Comparison of ENCODE assay signal across 8 cellular contexts in genomic region chr17:46580082-46580481, GRCh38. TPM values are rescaled to one million over a fixed set of nuclear protein-coding genes. Genes with fewer than 3 reads are reported as not detected.
DNase-seq lines count a peak whose midpoint lies in the region; ATAC-seq and TF ChIP-seq lines count a peak whose summit lies in the region.
"Not testable (repeated sequence)": the region's sequence is repeated elsewhere in the genome, so short reads cannot be mapped to it uniquely, and the experiment has no call there.

No MANE protein-coding gene starts in this region.

- H3K9me3 Mint-ChIP-seq in activated CD4-positive, alpha-beta memory T cell treated with anti-CD3 and anti-CD28 coated beads, Interleukin-2, amount 10 ng/mL, durations not matched to agents 7 days and 5 days; chondrocyte (ENCODE audit: low read depth); stimulated activated memory B cell treated with anti-CD40 and anti-IgM and Interleukin-4, amounts not matched to agents 10 μg/mL and 1 μg/mL and 100 μg/mL, for 72 hours: not testable (repeated sequence)

- peak overlapping the region; percentile 56 for H3K4me2 ChIP-seq in hepatocyte
- not testable (repeated sequence) for H3K4me2 ChIP-seq in neuronal stem cell (ENCODE audit: insufficient read depth, low read length, poor library complexity, severe bottlenecking)

- POLR2A ChIA-PET in activated CD4-positive, alpha-beta memory T cell treated with anti-CD3 and anti-CD28 coated beads, Interleukin-2, amount 10 ng/mL, durations not matched to agents 7 days and 5 days (lab: Charles Lee) = not testable (repeated sequence)

- not testable (repeated sequence) for H3K4me1 Mint-ChIP-seq in activated CD4-positive, alpha-beta memory T cell treated with anti-CD3 and anti-CD28 coated beads, Interleukin-2, amount 10 ng/mL, durations not matched to agents 7 days and 5 days; chondrocyte (ENCODE audit: low read depth); stimulated activated memory B cell treated with anti-CD40 and anti-IgM and Interleukin-4, amounts not matched to agents 10 μg/mL and 1 μg/mL and 100 μg/mL, for 72 hours

- not testable (repeated sequence) for H4K20me1 ChIP-seq in hepatocyte (ENCODE audit: insufficient read depth, poor library complexity, severe bottlenecking)

- not testable (repeated sequence) for H3K79me1 ChIP-seq in neuronal stem cell (ENCODE audit: low read depth, low read length)

- not testable (repeated sequence) for H3K4me1 ChIP-seq in BE2C; hepatocyte (ENCODE audit: insufficient read depth); neuronal stem cell (ENCODE audit: control insufficient read depth in 2 of 2, insufficient read depth in 1 of 2, low read depth in 1 of 2, low read length in 2 of 2)

- not testable (repeated sequence) for H2BK15ac ChIP-seq in neuronal stem cell (ENCODE audit: low read length)

- TF ChIP-seq CTCF in BE2C (IDR thresholded peaks at IDR 0.05; ENCODE audit: low read depth, low read length); chondrocyte (IDR thresholded peaks at IDR 0.05); hepatocyte (IDR thresholded peaks at IDR 0.05; ENCODE audit: poor library complexity): not testable (repeated sequence)

- H3K18ac ChIP-seq in neuronal stem cell (ENCODE audit: low read length) = not testable (repeated sequence)

- not testable (repeated sequence) for H3K23ac ChIP-seq in neuronal stem cell (ENCODE audit: low read depth, low read length, poor library complexity)

- not testable (repeated sequence) for H4K8ac ChIP-seq in neuronal stem cell (ENCODE audit: low read depth, low read length)

- H3K27me3 ChIP-seq in BE2C; hepatocyte; neuronal stem cell (ENCODE audit: control insufficient read depth in 3 of 3, insufficient read depth in 3 of 3, low read depth in 1 of 3, low read length in 3 of 3): not testable (repeated sequence)

- H2AK5ac ChIP-seq in neuronal stem cell (ENCODE audit: low read depth, low read length) = not testable (repeated sequence)

- DNase-seq in BE2C; activated CD4-positive, alpha-beta memory T cell treated with anti-CD3 and anti-CD28 coated beads, Interleukin-2, amount 10 ng/mL, durations not matched to agents 7 days and 5 days; chondrocyte (ENCODE audit: low spot score); hepatocyte (ENCODE audit: low spot score); neuronal stem cell (ENCODE audit: low spot score): not testable (repeated sequence)

- not testable (repeated sequence) for H3K27me3 Mint-ChIP-seq in activated CD4-positive, alpha-beta memory T cell treated with anti-CD3 and anti-CD28 coated beads, Interleukin-2, amount 10 ng/mL, durations not matched to agents 7 days and 5 days; chondrocyte (ENCODE audit: low read depth); stimulated activated memory B cell treated with anti-CD40 and anti-IgM and Interleukin-4, amounts not matched to agents 10 μg/mL and 1 μg/mL and 100 μg/mL, for 72 hours

- H3K36me3 ChIP-seq in BE2C; KOPT-K1 (ENCODE audit: insufficient read depth, low read length); hepatocyte (replicated peaks; ENCODE audit: insufficient read depth, low read depth); neuronal stem cell (replicated peaks in 1 of 2; ENCODE audit: control insufficient read depth in 2 of 2, insufficient read depth in 2 of 2, low read length in 2 of 2): not testable (repeated sequence)

- not testable (repeated sequence) for H2AFZ ChIP-seq in hepatocyte
- H2AFZ ChIP-seq in neuronal stem cell (ENCODE audit: low read length) = peak overlapping the region; percentile 73

- peak overlapping the region; percentile 16 for H3K4me3 ChIP-seq in BE2C (ENCODE audit: low read depth, low read length)
- H3K4me3 ChIP-seq in hepatocyte; neuronal stem cell (ENCODE audit: low read length in 2 of 2): not testable (repeated sequence)

- H3K4ac ChIP-seq in neuronal stem cell (ENCODE audit: low read length) = not testable (repeated sequence)

- H3K9me2 ChIP-seq in hepatocyte (replicated peaks; ENCODE audit: insufficient read depth) = not testable (repeated sequence)

- CTCF ChIA-PET in activated CD4-positive, alpha-beta memory T cell treated with anti-CD3 and anti-CD28 coated beads, Interleukin-2, amount 10 ng/mL, durations not matched to agents 7 days and 5 days (lab: Charles Lee) = not testable (repeated sequence)

- H2BK12ac ChIP-seq in neuronal stem cell (ENCODE audit: low read length) = not testable (repeated sequence)

- peak overlapping the region; percentile 51 for H3K4me3 Mint-ChIP-seq in activated CD4-positive, alpha-beta memory T cell treated with anti-CD3 and anti-CD28 coated beads, Interleukin-2, amount 10 ng/mL, durations not matched to agents 7 days and 5 days
- H3K4me3 Mint-ChIP-seq in chondrocyte (ENCODE audit: unreplicated experiment) = peak overlapping the region; percentile 59
- peak overlapping the region; percentile 54 for H3K4me3 Mint-ChIP-seq in stimulated activated memory B cell treated with anti-CD40 and anti-IgM and Interleukin-4, amounts not matched to agents 10 μg/mL and 1 μg/mL and 100 μg/mL, for 72 hours

- not testable (repeated sequence) for H3K9ac ChIP-seq in neuronal stem cell (ENCODE audit: low read depth, low read length, poor library complexity)

- H2BK120ac ChIP-seq in neuronal stem cell (ENCODE audit: low read depth, low read length) = not testable (repeated sequence)

- not testable (repeated sequence) for H3K36me3 Mint-ChIP-seq in activated CD4-positive, alpha-beta memory T cell treated with anti-CD3 and anti-CD28 coated beads, Interleukin-2, amount 10 ng/mL, durations not matched to agents 7 days and 5 days (ENCODE audit: low read depth); chondrocyte (ENCODE audit: low read depth); stimulated activated memory B cell treated with anti-CD40 and anti-IgM and Interleukin-4, amounts not matched to agents 10 μg/mL and 1 μg/mL and 100 μg/mL, for 72 hours

- not testable (repeated sequence) for H3K9me3 ChIP-seq in BE2C; KOPT-K1 (ENCODE audit: insufficient read depth, low read length, poor library complexity, severe bottlenecking); hepatocyte (ENCODE audit: low read depth); neuronal stem cell (replicated peaks in 1 of 2; ENCODE audit: control insufficient read depth in 2 of 2, insufficient read depth in 1 of 2, low read depth in 1 of 2, low read length in 2 of 2)

- not testable (repeated sequence) for H3K79me2 ChIP-seq in hepatocyte

- peak; percentile 21 for ATAC-seq in GM21423 (IDR thresholded peaks at IDR 0.05; ENCODE audit: unreplicated experiment)
- peak; percentile 60 for ATAC-seq in stimulated activated memory B cell treated with anti-CD40 and anti-IgM and Interleukin-4, amounts not matched to agents 10 μg/mL and 1 μg/mL and 100 μg/mL, for 72 hours

- H3K27ac ChIP-seq in KOPT-K1 (ENCODE audit: low read depth, low read length, poor library complexity, severe bottlenecking) = peak overlapping the region; percentile 57
- not testable (repeated sequence) for H3K27ac ChIP-seq in hepatocyte; neuronal stem cell (replicated peaks; ENCODE audit: low read length)

- H3K27ac Mint-ChIP-seq in activated CD4-positive, alpha-beta memory T cell treated with anti-CD3 and anti-CD28 coated beads, Interleukin-2, amount 10 ng/mL, durations not matched to agents 7 days and 5 days; chondrocyte (ENCODE audit: unreplicated experiment); stimulated activated memory B cell treated with anti-CD40 and anti-IgM and Interleukin-4, amounts not matched to agents 10 μg/mL and 1 μg/mL and 100 μg/mL, for 72 hours: not testable (repeated sequence)

- H2BK5ac ChIP-seq in neuronal stem cell (ENCODE audit: low read length) = not testable (repeated sequence)

- H4K91ac ChIP-seq in neuronal stem cell (ENCODE audit: low read depth, low read length, poor library complexity) = not testable (repeated sequence)

- WGBS in hepatocyte (ENCODE audit: low lambda C conversion rate, missing lambda C conversion rate) = 24% methylated on average over 10 of the region's 18 CpGs
- WGBS in neuronal stem cell (ENCODE audit: extremely low coverage in 2 of 2, insufficient read length in 2 of 2, insufficient replicate concordance in 1 of 2), 2 donors = no CpG with 5 or more reads among the region's 18 CpGs

- H3K14ac ChIP-seq in neuronal stem cell (ENCODE audit: low read length) = not testable (repeated sequence)

RNA-seq across cellular contexts. Expression of gene ARL17A, which starts 0.6 kb away (rescaled TPM):
- 11.1 TPM for polyA plus RNA-seq in BE2C (2012; ENCODE audit: insufficient read depth, insufficient read length, low read depth)
- total RNA-seq in activated CD4-positive, alpha-beta memory T cell treated with anti-CD3 and anti-CD28 coated beads, Interleukin-2, amount 10 ng/mL, durations not matched to agents 7 days and 5 days = 10 to 100 TPM; 20.4 to 20.5 TPM
- total RNA-seq in chondrocyte (7.9 to 12.0 TPM (median 8.1 TPM) in 3 replicates), hepatocyte (8.0 and 9.3 TPM in 2 replicates)
- polyA plus RNA-seq in hepatocyte = 7.8 and 9.2 TPM in 2 replicates
- polyA plus RNA-seq in neuronal stem cell (2013, experiment 1 of 2) = 11.3 TPM
- polyA plus RNA-seq in neuronal stem cell (2013, experiment 2 of 2) = 11.8 TPM

RNA-seq across cellular contexts. Expression of gene NSF, which starts 10.4 kb away (rescaled TPM):
- 28.1 TPM for polyA plus RNA-seq in BE2C (2012; ENCODE audit: insufficient read depth, insufficient read length, low read depth)
- total RNA-seq in activated CD4-positive, alpha-beta memory T cell treated with anti-CD3 and anti-CD28 coated beads, Interleukin-2, amount 10 ng/mL, durations not matched to agents 7 days and 5 days = 10 to 100 TPM; 48.6 to 49.6 TPM
- 48.3 to 55.5 TPM (median 48.6 TPM) in 3 replicates for total RNA-seq in chondrocyte
- 33.8 and 35.1 TPM in 2 replicates for total RNA-seq in hepatocyte
- 22.6 and 22.7 TPM in 2 replicates for polyA plus RNA-seq in hepatocyte
- polyA plus RNA-seq in neuronal stem cell (2013, experiment 1 of 2) = 19.1 TPM
- polyA plus RNA-seq in neuronal stem cell (2013, experiment 2 of 2) = 18.2 TPM
